In genomic region chr11:59201376-59201775, GRCh38 we compare ENCODE assay signal across 13 cellular contexts. TPM values are rescaled to one million over a fixed set of nuclear protein-coding genes. Genes with fewer than 3 reads are reported as not detected.
A peak's percentile ranks its signal among the peaks of the same experiment; 100 is the strongest.
DNase-seq lines count a peak whose midpoint lies in the region; ATAC-seq and TF ChIP-seq lines count a peak whose summit lies in the region.
"Had no signal": no experiment of that assay in that cellular context is flagged by ENCODE, and none has a peak within 500 bp of the region (broad histone marks: within the 10 kb centered on the region; RNA-seq: fewer than 3 reads in every experiment).

No MANE protein-coding gene starts in this region.

- no peak overlapping the region for H3K27ac Mint-ChIP-seq in activated naive CD4-positive, alpha-beta T cell treated with anti-CD3 and anti-CD28 coated beads, Interleukin-2, amount 50 U/mL, for 72 hours
- H3K27ac Mint-ChIP-seq: dendritic cell treated with granulocyte-macrophage colony-stimulating factor and Interleukin-4, amounts not matched to agents 40 ng/mL and 50 ng/mL, for 4 days had no signal

- H2AFZ ChIP-seq in DND-41 (ENCODE audit: low read depth, low read length): no peak overlapping the region
- no peak overlapping the region for H2AFZ ChIP-seq in KMS-11 (ENCODE audit: low read depth)

- H3K9me3 ChIP-seq in DND-41 (ENCODE audit: insufficient read depth, low read length, severe bottlenecking) (no peaks in the 10 kb centered on the region), lower lobe of right lung (no peaks in the 10 kb centered on the region)
- H3K9me3 ChIP-seq: tibial nerve had no signal

- H3K27ac ChIP-seq in DND-41 (ENCODE audit: low read length) (no peak overlapping the region), KMS-11 (no peak overlapping the region), lower lobe of right lung (no peak overlapping the region)
- H3K27ac ChIP-seq: tibial nerve had no signal

- H3K36me3 Mint-ChIP-seq in activated naive CD4-positive, alpha-beta T cell treated with anti-CD3 and anti-CD28 coated beads, Interleukin-2, amount 50 U/mL, for 72 hours: peaks cover 6 to 20% of the 10 kb centered on the region in 2 donors

- H3K4me1 ChIP-seq in DND-41 (ENCODE audit: insufficient read depth, low read length) (no peaks in the 10 kb centered on the region), KMS-11 (ENCODE audit: low read depth, poor library complexity, severe bottlenecking) (peaks cover 26% of the 10 kb centered on the region), lower lobe of right lung (peaks cover 29% of the 10 kb centered on the region)

- no peak for ATAC-seq in DND-41 (ENCODE audit: insufficient read depth, low read depth)
- ATAC-seq in lower lobe of right lung: no peak
- no peak for ATAC-seq in HG03039 (IDR thresholded peaks at IDR 0.05; ENCODE audit: unreplicated experiment)
- no peak for ATAC-seq in activated naive CD4-positive, alpha-beta T cell treated with anti-CD3 and anti-CD28 coated beads, Interleukin-2, amount 50 U/mL, for 72 hours

- H3K79me2 ChIP-seq in DND-41 (ENCODE audit: insufficient read depth, low read length): no peaks in the 10 kb centered on the region
- no peaks in the 10 kb centered on the region for H3K79me2 ChIP-seq in KMS-11 (ENCODE audit: insufficient read depth, low read depth)

- peaks cover 0 to 12% of the 10 kb centered on the region in 2 donors for H3K9me3 Mint-ChIP-seq in activated naive CD4-positive, alpha-beta T cell treated with anti-CD3 and anti-CD28 coated beads, Interleukin-2, amount 50 U/mL, for 72 hours
- H3K9me3 Mint-ChIP-seq: dendritic cell treated with granulocyte-macrophage colony-stimulating factor and Interleukin-4, amounts not matched to agents 40 ng/mL and 50 ng/mL, for 4 days had no signal

- H3K36me3 ChIP-seq in DND-41 (ENCODE audit: insufficient read depth, low read length) (no peaks in the 10 kb centered on the region), KMS-11 (ENCODE audit: insufficient read depth) (no peaks in the 10 kb centered on the region), lower lobe of right lung (peaks cover 69% of the 10 kb centered on the region)

- DNase-seq in DND-41 (no peak), cardiac fibroblast (ENCODE audit: low read depth in 2 of 2) (no peak), lower lobe of right lung (no peak), DMS79 treated with DMSO at 0.1 percent for 48 hours (lab: John Stamatoyannopoulos, UW) (no peak)
- DNase-seq in activated T-cell treated with anti-CD3 and anti-CD28 coated beads, Interleukin-2, amount 50 U/mL, for 48 hours: no peak
- no peak for DNase-seq in activated naive CD4-positive, alpha-beta T cell treated with anti-CD3 and anti-CD28 coated beads, Interleukin-2, amount 50 U/mL, for 72 hours (ENCODE audit: low spot score in 2 of 2)
- DNase-seq: activated effector memory CD4-positive, alpha-beta T cell treated with Interleukin-2 at 50 U/mL for 16 hours; head of caudate nucleus; NCI-H2107 had no signal

- H3K4me2 ChIP-seq in DND-41 (ENCODE audit: insufficient read depth, low read length) (no peak overlapping the region), KMS-11 (no peak overlapping the region)

- H3K27me3 ChIP-seq in DND-41 (ENCODE audit: insufficient read depth, low read length, poor library complexity): no peaks in the 10 kb centered on the region
- H3K27me3 ChIP-seq in KMS-11 (ENCODE audit: insufficient read depth, low read depth): no peaks in the 10 kb centered on the region
- no peaks in the 10 kb centered on the region for H3K27me3 ChIP-seq in lower lobe of right lung (ENCODE audit: low read depth)
- H3K27me3 ChIP-seq: tibial nerve had no signal

- no peak overlapping the region for H3K9ac ChIP-seq in DND-41 (ENCODE audit: low read depth, low read length)
- no peak overlapping the region for H3K9ac ChIP-seq in KMS-11

- TF ChIP-seq CTCF in DND-41 (IDR thresholded peaks at IDR 0.05; ENCODE audit: borderline replicate concordance, extremely low read depth, low read length, poor library complexity, severe bottlenecking): peak; percentile 23
- peak; percentile 52 for TF ChIP-seq CTCF in KMS-11 (conservative IDR thresholded peaks at IDR 0.05; ENCODE audit: low read depth, low read length)
- TF ChIP-seq CTCF in cardiac fibroblast (IDR thresholded peaks at IDR 0.05; ENCODE audit: low read depth, low read length): peak; percentile 10
- TF ChIP-seq CTCF in lower lobe of right lung (IDR thresholded peaks at IDR 0.05): peak; percentile 30

- intact Hi-C loops in lower lobe of right lung (cut with DNase I): no loop called here

- H4K20me1 ChIP-seq in DND-41 (ENCODE audit: insufficient read depth, low read length): no peaks in the 10 kb centered on the region
- H4K20me1 ChIP-seq in KMS-11 (ENCODE audit: insufficient read depth): no peaks in the 10 kb centered on the region

- H3K4me3 ChIP-seq in DND-41 (ENCODE audit: low read depth in 1 of 2, low read length in 2 of 2): no peak overlapping the region
- H3K4me3 ChIP-seq in KMS-11 (IDR thresholded peaks at IDR 0.05; ENCODE audit: insufficient read depth, low read depth, low read length): no peak overlapping the region
- H3K4me3 ChIP-seq in cardiac fibroblast (replicated peaks in 1 of 2; ENCODE audit: low read depth in 2 of 2, low read length in 2 of 2): no peak overlapping the region
- no peak overlapping the region for H3K4me3 ChIP-seq in lower lobe of right lung
- H3K4me3 ChIP-seq: tibial nerve had no signal

RNA-seq across cellular contexts. Expression of gene MPEG1, which starts 11.4 kb away (rescaled TPM):
- 48.9 TPM for total RNA-seq in lower lobe of right lung
- total RNA-seq in activated naive CD4-positive, alpha-beta T cell treated with anti-CD3 and anti-CD28 coated beads, Interleukin-2, amount 50 U/mL, for 72 hours: not detected

RNA-seq across cellular contexts. Expression of gene DTX4, which starts 29.4 kb away (rescaled TPM):
- 51.7 TPM for total RNA-seq in lower lobe of right lung
- total RNA-seq in activated naive CD4-positive, alpha-beta T cell treated with anti-CD3 and anti-CD28 coated beads, Interleukin-2, amount 50 U/mL, for 72 hours: under 1 TPM in 1 of 2 donors, not detected in 1; 0.16 TPM

RNA-seq across cellular contexts. Expression of gene FAM111A, which starts 58.7 kb away (rescaled TPM):
- 68.4 TPM for total RNA-seq in lower lobe of right lung
- 100 to 1,000 TPM in 1 of 2 donors, 10 to 100 TPM in 1; 86.7 to 128 TPM for total RNA-seq in activated naive CD4-positive, alpha-beta T cell treated with anti-CD3 and anti-CD28 coated beads, Interleukin-2, amount 50 U/mL, for 72 hours

Comparison
In these comparisons a context has a peak if more than half of its experiments do, and no peak if none do; other contexts are left out.
1. RNA of gene MPEG1, which starts 11.4 kb away (total RNA-seq): 48.9 TPM in lower lobe of right lung (single experiment); not detected in activated naive CD4-positive, alpha-beta T cell treated with anti-CD3 and anti-CD28 coated beads, Interleukin-2, amount 50 U/mL, for 72 hours; every median in the first group is over 10 times any median in the second.
2. RNA of gene DTX4, which starts 29.4 kb away (total RNA-seq): 51.7 TPM in lower lobe of right lung (single experiment); 0.16 TPM in activated naive CD4-positive, alpha-beta T cell treated with anti-CD3 and anti-CD28 coated beads, Interleukin-2, amount 50 U/mL, for 72 hours; every median in the first group is over 10 times any median in the second.
3. Peak in every context shown above with its lines, with median percentiles within 50 percentile points of each other: CTCF ChIP-seq.